Comparison of ENCODE assay signal across 1 cellular context in genomic region chr14:24688030-24688658, GRCh38.
TF ChIP-seq lines count a peak whose summit lies in the region.

No MANE protein-coding gene starts in this region.

TF ChIP-seq in K562, 482 proteins besides CTCF, POLR2A, EP300 and RAD21 (continued from another document and continues in another):
- TF ChIP-seq, protein P1, sequence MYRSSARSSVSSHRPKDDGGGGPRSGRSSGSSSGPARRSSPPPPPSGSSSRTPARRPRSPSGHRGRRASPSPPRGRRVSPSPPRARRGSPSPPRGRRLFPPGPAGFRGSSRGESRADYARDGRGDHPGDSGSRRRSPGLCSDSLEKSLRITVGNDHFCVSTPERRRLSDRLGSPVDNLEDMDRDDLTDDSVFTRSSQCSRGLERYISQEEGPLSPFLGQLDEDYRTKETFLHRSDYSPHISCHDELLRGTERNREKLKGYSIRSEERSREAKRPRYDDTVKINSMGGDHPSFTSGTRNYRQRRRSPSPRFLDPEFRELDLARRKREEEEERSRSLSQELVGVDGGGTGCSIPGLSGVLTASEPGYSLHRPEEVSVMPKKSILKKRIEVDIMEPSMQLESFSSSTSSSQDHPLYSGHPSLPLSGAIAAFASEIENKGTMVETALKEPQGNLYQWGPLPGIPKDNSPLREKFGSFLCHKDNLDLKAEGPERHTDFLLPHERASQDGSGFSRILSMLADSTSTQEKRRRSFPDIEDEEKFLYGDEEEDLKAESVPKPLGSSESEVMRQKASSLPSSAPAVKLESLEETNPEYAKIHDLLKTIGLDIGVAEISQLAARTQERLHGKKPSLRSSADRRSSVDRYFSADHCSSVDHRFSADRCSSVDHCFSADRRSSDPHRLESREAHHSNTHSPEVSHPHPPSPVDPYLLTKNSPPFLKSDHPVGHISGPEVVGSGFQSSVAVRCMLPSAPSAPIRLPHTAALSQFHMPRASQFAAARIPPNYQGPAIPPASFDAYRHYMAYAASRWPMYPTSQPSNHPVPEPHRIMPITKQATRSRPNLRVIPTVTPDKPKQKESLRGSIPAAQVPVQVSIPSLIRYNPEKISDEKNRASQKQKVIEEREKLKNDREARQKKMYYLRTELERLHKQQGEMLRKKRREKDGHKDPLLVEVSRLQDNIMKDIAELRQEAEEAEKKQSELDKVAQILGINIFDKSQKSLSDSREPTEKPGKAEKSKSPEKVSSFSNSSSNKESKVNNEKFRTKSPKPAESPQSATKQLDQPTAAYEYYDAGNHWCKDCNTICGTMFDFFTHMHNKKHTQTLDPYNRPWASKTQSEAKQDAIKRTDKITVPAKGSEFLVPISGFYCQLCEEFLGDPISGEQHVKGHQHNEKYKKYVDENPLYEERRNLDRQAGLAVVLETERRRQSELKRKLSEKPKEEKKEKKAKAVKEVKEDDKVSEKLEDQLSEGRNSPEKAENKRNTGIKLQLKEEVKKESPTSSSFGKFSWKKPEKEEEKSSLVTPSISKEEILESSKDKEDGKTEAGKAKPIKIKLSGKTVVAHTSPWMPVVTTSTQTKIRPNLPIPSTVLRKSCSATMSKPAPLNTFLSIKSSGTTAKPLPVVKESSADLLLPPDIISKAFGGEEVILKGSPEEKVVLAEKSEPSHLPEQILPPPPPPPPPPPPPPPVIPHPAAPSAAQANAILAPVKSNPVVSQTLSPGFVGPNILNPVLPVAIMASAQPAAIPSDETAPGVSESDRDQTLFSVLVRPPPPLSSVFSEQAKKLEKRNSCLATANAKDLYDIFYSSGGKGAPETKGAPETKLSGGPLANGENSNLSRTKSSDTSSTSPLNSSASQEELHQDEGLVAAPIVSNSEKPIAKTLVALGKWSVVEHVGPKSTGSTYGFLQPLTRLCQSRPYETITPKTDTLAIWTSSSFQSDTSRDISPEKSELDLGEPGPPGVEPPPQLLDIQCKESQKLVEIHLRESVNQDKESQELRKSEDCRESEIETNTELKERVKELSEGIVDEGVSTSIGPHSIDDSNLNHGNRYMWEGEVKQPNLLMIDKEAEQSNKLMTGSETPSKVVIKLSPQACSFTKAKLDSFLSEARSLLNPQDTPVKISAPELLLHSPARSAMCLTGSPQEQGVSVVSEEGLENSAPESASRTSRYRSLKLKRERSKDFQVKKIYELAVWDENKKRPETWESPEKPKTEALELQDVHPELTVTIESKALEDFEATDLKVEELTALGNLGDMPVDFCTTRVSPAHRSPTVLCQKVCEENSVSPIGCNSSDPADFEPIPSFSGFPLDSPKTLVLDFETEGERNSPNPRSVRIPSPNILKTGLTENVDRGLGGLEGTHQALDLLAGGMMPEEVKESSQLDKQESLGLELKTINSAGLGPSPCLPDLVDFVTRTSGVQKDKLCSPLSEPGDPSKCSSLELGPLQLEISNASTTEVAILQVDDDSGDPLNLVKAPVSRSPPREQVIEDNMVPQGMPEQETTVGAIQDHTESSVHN (IDR thresholded peaks at IDR 0.05; ENCODE audit: borderline replicate concordance in 1 of 2, low read depth in 1 of 2) = no peak
- TF ChIP-seq GABPA (tag; conservative IDR thresholded peaks at IDR 0.05; ENCODE audit: low read depth) (0 out of 2 replicates have a peak, but pooled peaks have one; percentile 31), L3MBTL2 (IDR thresholded peaks at IDR 0.05) (peak; percentile 25; the same call in 1 of the 2 replicates), NCOR1 (IDR thresholded peaks at IDR 0.05) (peak; percentile 88), SNAPC5 (CRISPR knock-in tag; IDR thresholded peaks at IDR 0.05) (no peak), LEF1 (IDR thresholded peaks at IDR 0.05) (peak; percentile 53; the same call in 1 of the 2 replicates), SREBF1 (IDR thresholded peaks at IDR 0.05; ENCODE audit: borderline replicate concordance, low read depth, low read length) (no peak), SMARCA4 (IDR thresholded peaks at IDR 0.05) (peak; percentile 96), STAT5A (IDR thresholded peaks at IDR 0.05; ENCODE audit: borderline replicate concordance, low read length) (peak; percentile 70; the same call in 1 of the 2 replicates), ZNF592 (IDR thresholded peaks at IDR 0.05) (peak; percentile 77), TCF3 (CRISPR knock-in tag; IDR thresholded peaks at IDR 0.05) (peak; percentile 86), RCOR1 (IDR thresholded peaks at IDR 0.05; ENCODE audit: borderline replicate concordance in 1 of 2, low read depth in 2 of 2, low read length in 2 of 2) (peak in 1 of 2 experiments; percentile 29; a peak in 1 of 4 replicates), RBM34 (IDR thresholded peaks at IDR 0.05; ENCODE audit: borderline replicate concordance, insufficient read depth, low read length) (no peak), ZNF780A (CRISPR knock-in tag; IDR thresholded peaks at IDR 0.05) (no peak), ETV1 (tag; conservative IDR thresholded peaks at IDR 0.05; ENCODE audit: low read depth) (peak; percentile 16), BHLHE40 (IDR thresholded peaks at IDR 0.05; ENCODE audit: low read length) (peak; percentile 67), TAL1 (IDR thresholded peaks at IDR 0.05) (peak; percentile 95), ZNF175 (CRISPR knock-in tag; IDR thresholded peaks at IDR 0.05; ENCODE audit: low read depth) (peak; percentile 19; the same call in 1 of the 2 replicates), ARID1B (IDR thresholded peaks at IDR 0.05) (peak; percentile 97), KLF16 (IDR thresholded peaks at IDR 0.05) (peak; percentile 69; the same call in 1 of the 2 replicates), SPI1 (IDR thresholded peaks at IDR 0.05; ENCODE audit: borderline replicate concordance, low read depth, low read length) (peak; percentile 98), NKRF (IDR thresholded peaks at IDR 0.05; ENCODE audit: borderline replicate concordance) (no peak), TGIF2 (CRISPR knock-in tag; IDR thresholded peaks at IDR 0.05) (no peak), TRIM24 (IDR thresholded peaks at IDR 0.05) (peak; percentile 84 to 88), CBX2 (IDR thresholded peaks at IDR 0.05; ENCODE audit: insufficient read depth, low read length, poor library complexity, severe bottlenecking) (no peak), PPARD (CRISPR knock-in tag; IDR thresholded peaks at IDR 0.05) (no peak), PML (IDR thresholded peaks at IDR 0.05; ENCODE audit: low read length) (peak; percentile 77), KLF1 (tag; IDR thresholded peaks at IDR 0.05) (peak; percentile 89), ETV6 (IDR thresholded peaks at IDR 0.05; ENCODE audit: borderline replicate concordance in 1 of 2, low read depth in 2 of 2, low read length in 1 of 2) (peak in 1 of 2 experiments; percentile 21; a peak in 1 of 4 replicates), ETV6 (CRISPR knock-in tag; IDR thresholded peaks at IDR 0.05; ENCODE audit: borderline replicate concordance) (no peak), RBFOX2 (IDR thresholded peaks at IDR 0.05; ENCODE audit: low read depth, low read length) (no peak), MEIS2 (IDR thresholded peaks at IDR 0.05; ENCODE audit: partially characterized antibody) (peak; percentile 21), NFIC (IDR thresholded peaks at IDR 0.05) (peak; percentile 59), MCM3 (IDR thresholded peaks at IDR 0.05) (no peak), RFX1 (IDR thresholded peaks at IDR 0.05) (peak; percentile 80)
- TF ChIP-seq, protein P2, sequence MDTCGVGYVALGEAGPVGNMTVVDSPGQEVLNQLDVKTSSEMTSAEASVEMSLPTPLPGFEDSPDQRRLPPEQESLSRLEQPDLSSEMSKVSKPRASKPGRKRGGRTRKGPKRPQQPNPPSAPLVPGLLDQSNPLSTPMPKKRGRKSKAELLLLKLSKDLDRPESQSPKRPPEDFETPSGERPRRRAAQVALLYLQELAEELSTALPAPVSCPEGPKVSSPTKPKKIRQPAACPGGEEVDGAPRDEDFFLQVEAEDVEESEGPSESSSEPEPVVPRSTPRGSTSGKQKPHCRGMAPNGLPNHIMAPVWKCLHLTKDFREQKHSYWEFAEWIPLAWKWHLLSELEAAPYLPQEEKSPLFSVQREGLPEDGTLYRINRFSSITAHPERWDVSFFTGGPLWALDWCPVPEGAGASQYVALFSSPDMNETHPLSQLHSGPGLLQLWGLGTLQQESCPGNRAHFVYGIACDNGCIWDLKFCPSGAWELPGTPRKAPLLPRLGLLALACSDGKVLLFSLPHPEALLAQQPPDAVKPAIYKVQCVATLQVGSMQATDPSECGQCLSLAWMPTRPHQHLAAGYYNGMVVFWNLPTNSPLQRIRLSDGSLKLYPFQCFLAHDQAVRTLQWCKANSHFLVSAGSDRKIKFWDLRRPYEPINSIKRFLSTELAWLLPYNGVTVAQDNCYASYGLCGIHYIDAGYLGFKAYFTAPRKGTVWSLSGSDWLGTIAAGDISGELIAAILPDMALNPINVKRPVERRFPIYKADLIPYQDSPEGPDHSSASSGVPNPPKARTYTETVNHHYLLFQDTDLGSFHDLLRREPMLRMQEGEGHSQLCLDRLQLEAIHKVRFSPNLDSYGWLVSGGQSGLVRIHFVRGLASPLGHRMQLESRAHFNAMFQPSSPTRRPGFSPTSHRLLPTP (IDR thresholded peaks at IDR 0.05; ENCODE audit: borderline replicate concordance, extremely low read depth, insufficient read length) = no peak
- TF ChIP-seq, protein P3, sequence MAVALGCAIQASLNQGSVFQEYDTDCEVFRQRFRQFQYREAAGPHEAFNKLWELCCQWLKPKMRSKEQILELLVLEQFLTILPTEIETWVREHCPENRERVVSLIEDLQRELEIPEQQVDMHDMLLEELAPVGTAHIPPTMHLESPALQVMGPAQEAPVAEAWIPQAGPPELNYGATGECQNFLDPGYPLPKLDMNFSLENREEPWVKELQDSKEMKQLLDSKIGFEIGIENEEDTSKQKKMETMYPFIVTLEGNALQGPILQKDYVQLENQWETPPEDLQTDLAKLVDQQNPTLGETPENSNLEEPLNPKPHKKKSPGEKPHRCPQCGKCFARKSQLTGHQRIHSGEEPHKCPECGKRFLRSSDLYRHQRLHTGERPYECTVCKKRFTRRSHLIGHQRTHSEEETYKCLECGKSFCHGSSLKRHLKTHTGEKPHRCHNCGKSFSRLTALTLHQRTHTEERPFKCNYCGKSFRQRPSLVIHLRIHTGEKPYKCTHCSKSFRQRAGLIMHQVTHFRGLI (CRISPR knock-in tag; IDR thresholded peaks at IDR 0.05) = no peak
- TF ChIP-seq, protein P4, sequence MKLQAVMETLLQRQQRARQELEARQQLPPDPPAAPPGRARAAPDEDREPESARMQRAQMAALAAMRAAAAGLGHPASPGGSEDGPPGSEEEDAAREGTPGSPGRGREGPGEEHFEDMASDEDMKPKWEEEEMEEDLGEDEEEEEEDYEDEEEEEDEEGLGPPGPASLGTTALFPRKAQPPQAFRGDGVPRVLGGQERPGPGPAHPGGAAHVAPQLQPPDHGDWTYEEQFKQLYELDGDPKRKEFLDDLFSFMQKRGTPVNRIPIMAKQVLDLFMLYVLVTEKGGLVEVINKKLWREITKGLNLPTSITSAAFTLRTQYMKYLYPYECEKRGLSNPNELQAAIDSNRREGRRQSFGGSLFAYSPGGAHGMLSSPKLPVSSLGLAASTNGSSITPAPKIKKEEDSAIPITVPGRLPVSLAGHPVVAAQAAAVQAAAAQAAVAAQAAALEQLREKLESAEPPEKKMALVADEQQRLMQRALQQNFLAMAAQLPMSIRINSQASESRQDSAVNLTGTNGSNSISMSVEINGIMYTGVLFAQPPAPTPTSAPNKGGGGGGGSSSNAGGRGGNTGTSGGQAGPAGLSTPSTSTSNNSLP (IDR thresholded peaks at IDR 0.05; ENCODE audit: borderline replicate concordance, low read depth, low read length) = 0 out of 2 replicates have a peak, but pooled peaks have one; percentile 19
- TF ChIP-seq, protein P5, sequence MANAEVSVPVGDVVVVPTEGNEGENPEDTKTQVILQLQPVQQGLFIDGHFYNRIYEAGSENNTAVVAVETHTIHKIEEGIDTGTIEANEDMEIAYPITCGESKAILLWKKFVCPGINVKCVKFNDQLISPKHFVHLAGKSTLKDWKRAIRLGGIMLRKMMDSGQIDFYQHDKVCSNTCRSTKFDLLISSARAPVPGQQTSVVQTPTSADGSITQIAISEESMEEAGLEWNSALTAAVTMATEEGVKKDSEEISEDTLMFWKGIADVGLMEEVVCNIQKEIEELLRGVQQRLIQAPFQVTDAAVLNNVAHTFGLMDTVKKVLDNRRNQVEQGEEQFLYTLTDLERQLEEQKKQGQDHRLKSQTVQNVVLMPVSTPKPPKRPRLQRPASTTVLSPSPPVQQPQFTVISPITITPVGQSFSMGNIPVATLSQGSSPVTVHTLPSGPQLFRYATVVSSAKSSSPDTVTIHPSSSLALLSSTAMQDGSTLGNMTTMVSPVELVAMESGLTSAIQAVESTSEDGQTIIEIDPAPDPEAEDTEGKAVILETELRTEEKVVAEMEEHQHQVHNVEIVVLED (CRISPR knock-in tag; IDR thresholded peaks at IDR 0.05) = no peak
